Comparison of ENCODE assay signal across 14 cellular contexts in the genomic region with DNA sequence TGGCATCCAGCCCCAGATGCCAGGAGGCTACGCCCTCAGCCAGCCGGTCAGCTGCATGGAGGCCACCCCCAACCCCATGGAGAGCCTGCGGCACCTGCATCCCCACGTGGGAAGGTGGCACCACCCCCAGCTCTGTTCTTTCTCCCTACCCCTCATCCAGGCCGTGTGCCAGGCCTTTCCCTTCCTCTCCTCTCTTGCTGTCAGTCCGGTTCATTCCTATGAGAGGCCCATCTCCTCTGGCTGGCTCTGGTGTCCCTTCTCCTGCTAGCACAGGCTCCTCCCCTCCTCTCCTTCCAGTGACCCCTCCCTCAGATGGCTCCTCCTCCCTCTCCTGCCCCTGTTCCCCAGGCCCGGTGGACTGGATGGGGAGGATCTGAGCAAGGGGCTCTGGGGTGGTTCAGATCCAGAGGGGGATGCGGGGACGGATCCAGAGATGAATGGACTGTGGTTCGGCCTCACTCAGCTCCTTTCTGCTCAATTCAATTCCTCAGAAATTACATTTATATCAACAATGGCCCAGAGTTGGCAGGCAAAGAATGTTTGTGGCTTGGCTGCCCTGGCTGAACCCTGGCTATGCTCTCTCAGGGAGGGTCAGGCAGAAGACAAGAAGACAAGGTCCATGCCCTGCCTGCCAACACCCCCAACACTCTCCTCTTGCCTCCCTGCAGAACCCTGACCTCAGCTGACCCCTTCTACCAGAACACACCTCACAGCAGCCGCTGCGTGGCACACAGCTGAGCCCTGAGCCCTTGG. TPM values are rescaled to one million over a fixed set of nuclear protein-coding genes. Genes with fewer than 3 reads are reported as not detected.
A peak's percentile ranks its signal among the peaks of the same experiment; 100 is the strongest.
DNase-seq lines count a peak whose midpoint lies in the region; ATAC-seq lines count a peak whose summit lies in the region.
"Had no signal": no experiment of that assay in that cellular context is flagged by ENCODE, and none has a peak within 500 bp of the region (broad histone marks: within the 10 kb centered on the region; RNA-seq: fewer than 3 reads in every experiment).

No MANE protein-coding gene starts in this region.

- H3K9me3 Mint-ChIP-seq in stimulated activated memory B cell treated with anti-CD40 and anti-IgM and Interleukin-4, amounts not matched to agents 10 μg/mL and 1 μg/mL and 100 μg/mL, for 72 hours: no peaks in the 10 kb centered on the region
- H3K9me3 Mint-ChIP-seq: CD8-positive, alpha-beta T cell had no signal

- H3K4me3 Mint-ChIP-seq in stimulated activated memory B cell treated with anti-CD40 and anti-IgM and Interleukin-4, amounts not matched to agents 10 μg/mL and 1 μg/mL and 100 μg/mL, for 72 hours: no peak overlapping the region
- H3K4me3 Mint-ChIP-seq: CD8-positive, alpha-beta T cell had no signal

- ATAC-seq in HG03439 (IDR thresholded peaks at IDR 0.05; ENCODE audit: unreplicated experiment): no peak
- ATAC-seq in stimulated activated memory B cell treated with anti-CD40 and anti-IgM and Interleukin-4, amounts not matched to agents 10 μg/mL and 1 μg/mL and 100 μg/mL, for 72 hours: no peak
- ATAC-seq: CD8-positive, alpha-beta T cell had no signal

- peaks cover 16% of the 10 kb centered on the region for H3K36me3 Mint-ChIP-seq in stimulated activated memory B cell treated with anti-CD40 and anti-IgM and Interleukin-4, amounts not matched to agents 10 μg/mL and 1 μg/mL and 100 μg/mL, for 72 hours

- H3K27me3 Mint-ChIP-seq in stimulated activated memory B cell treated with anti-CD40 and anti-IgM and Interleukin-4, amounts not matched to agents 10 μg/mL and 1 μg/mL and 100 μg/mL, for 72 hours: peaks cover 8% of the 10 kb centered on the region

- no peaks in the 10 kb centered on the region for H3K4me1 Mint-ChIP-seq in stimulated activated memory B cell treated with anti-CD40 and anti-IgM and Interleukin-4, amounts not matched to agents 10 μg/mL and 1 μg/mL and 100 μg/mL, for 72 hours

- H3K27ac Mint-ChIP-seq in stimulated activated memory B cell treated with anti-CD40 and anti-IgM and Interleukin-4, amounts not matched to agents 10 μg/mL and 1 μg/mL and 100 μg/mL, for 72 hours: no peak overlapping the region
- H3K27ac Mint-ChIP-seq: CD8-positive, alpha-beta T cell had no signal

- peak; percentile 75 for DNase-seq in AG08396 (ENCODE audit: low spot score)
- DNase-seq in NCI-H2196 treated with DMSO at 0.1 percent for 48 hours (lab: John Stamatoyannopoulos, UW; ENCODE audit: unreplicated experiment): peak; percentile 38
- peak; percentile 38 for DNase-seq in fibroblast of gingiva (ENCODE audit: low read depth)
- peak; percentile 71 for DNase-seq in myocyte (ENCODE audit: low read depth)
- no peak for DNase-seq in GF-D8 (lab: John Stamatoyannopoulos, UW)
- no peak for DNase-seq in activated CD8-positive, alpha-beta memory T cell treated with anti-CD3 and anti-CD28 coated beads for 24 hours
- DNase-seq: activated effector memory CD4-positive, alpha-beta T cell treated with Interleukin-2 at 50 U/mL for 16 hours; CD8-positive, alpha-beta T cell; effector CD4-positive, alpha-beta T cell; kidney glomerular epithelial cell; NCI-H446 treated with DMSO at 0.1 percent for 48 hours had no signal

RNA-seq across cellular contexts. Expression of gene LRRC10B, which starts 18.5 kb away (rescaled TPM):
- not detected in 2 replicates for total RNA-seq in myocyte
- polyA plus RNA-seq in myocyte (2012): not detected
- total RNA-seq: CD8-positive, alpha-beta T cell; HT1080 had no signal

Comparison
In these comparisons a context has a peak if more than half of its experiments do, and no peak if none do; other contexts are left out.
1. DNase-seq: peak in AG08396 (single experiment), NCI-H2196 treated with DMSO at 0.1 percent for 48 hours (single experiment), fibroblast of gingiva (single experiment) and myocyte (single experiment); none in GF-D8 (single experiment) and activated CD8-positive, alpha-beta memory T cell treated with anti-CD3 and anti-CD28 coated beads for 24 hours (single experiment).